In the genomic region with DNA sequence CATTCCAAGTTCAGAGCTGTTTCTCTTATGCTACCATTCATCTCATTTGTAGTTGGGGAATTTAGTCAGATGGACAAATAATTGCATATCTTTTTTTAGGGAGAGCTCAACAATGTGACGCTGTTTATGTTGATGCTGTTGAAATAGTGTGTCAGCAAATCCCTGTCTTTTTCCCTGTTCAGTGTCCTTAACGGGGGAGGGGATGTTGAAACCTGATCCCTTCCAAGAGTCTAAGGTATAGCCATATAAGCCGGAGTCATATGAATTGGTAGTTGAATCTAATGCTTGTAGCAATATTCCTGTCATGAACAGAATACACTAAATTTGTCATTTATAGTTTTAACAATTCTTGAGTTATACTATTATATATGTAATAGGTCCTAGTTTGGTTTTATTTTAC, we compare ENCODE assay signal across 20 cellular contexts.
DNase-seq lines count a peak whose midpoint lies in the region; ATAC-seq, FAIRE-seq and TF ChIP-seq lines count a peak whose summit lies in the region.
"Had no signal": no experiment of that assay in that cellular context is flagged by ENCODE, and none has a peak within 500 bp of the region (broad histone marks: within the 10 kb centered on the region; RNA-seq: fewer than 3 reads in every experiment).

No MANE protein-coding gene starts in this region.

- peaks cover 13% of the 10 kb centered on the region for H3K9me3 Mint-ChIP-seq in CD8-positive, alpha-beta T cell

- H3K36me3 Mint-ChIP-seq in CD8-positive, alpha-beta T cell: no peaks in the 10 kb centered on the region

- H4K20me1 ChIP-seq in PC-3 (ENCODE audit: low read length) (no peaks in the 10 kb centered on the region), keratinocyte (ENCODE audit: control insufficient read depth, extremely low read depth, insufficient read depth, low read length) (no peaks in the 10 kb centered on the region)
- H4K20me1 ChIP-seq: BLaER1 treated with 17β-estradiol and CSF1 and Interleukin-3, amounts not matched to agents 10 nM and 100 nM had no signal

- H3K79me2 ChIP-seq in PC-3 (ENCODE audit: low read length): no peaks in the 10 kb centered on the region
- no peaks in the 10 kb centered on the region for H3K79me2 ChIP-seq in keratinocyte (ENCODE audit: control insufficient read depth, insufficient read depth, low read length)

- H3K4me3 ChIP-seq in PC-3 (ENCODE audit: low read length) (no peak overlapping the region), keratinocyte (ENCODE audit: control insufficient read depth in 2 of 3, extremely low read depth in 1 of 3, insufficient read depth in 2 of 3, low read depth in 1 of 3, low read length in 3 of 3) (no peak overlapping the region)
- no peak overlapping the region for H3K4me3 ChIP-seq in CD8-positive, alpha-beta T cell (ENCODE audit: low read depth, low read length)
- H3K4me3 ChIP-seq: BLaER1 treated with 17β-estradiol and CSF1 and Interleukin-3, amounts not matched to agents 10 nM and 100 nM; GM12878; MG63 had no signal

- ATAC-seq in PC-3 (no peak), HG02588 (IDR thresholded peaks at IDR 0.05; ENCODE audit: unreplicated experiment) (no peak)
- no peak for ATAC-seq in CD8-positive, alpha-beta T cell
- ATAC-seq: GM12878, Right ventricle myocardium inferior had no signal

- H3K27me3 ChIP-seq in PC-3 (ENCODE audit: low read length) (no peaks in the 10 kb centered on the region), keratinocyte (ENCODE audit: control insufficient read depth, extremely low read depth, insufficient read depth, low read length) (no peaks in the 10 kb centered on the region)
- no peaks in the 10 kb centered on the region for H3K27me3 ChIP-seq in CD8-positive, alpha-beta T cell (ENCODE audit: insufficient read depth, low read length)
- H3K27me3 ChIP-seq: BLaER1 treated with 17β-estradiol and CSF1 and Interleukin-3, amounts not matched to agents 10 nM and 100 nM; MG63 had no signal

- no peaks in the 10 kb centered on the region for H3K4me1 Mint-ChIP-seq in CD8-positive, alpha-beta T cell (ENCODE audit: low read depth)

- DNase-seq in DMS53 treated with DMSO at 0.1 percent for 48 hours (lab: John Stamatoyannopoulos, UW; ENCODE audit: unreplicated experiment) (peak; percentile 3), HEK293T (ENCODE audit: extremely low spot score) (peak; percentile 9), PC-3 (peak; percentile 2), keratinocyte (ENCODE audit: low read depth, low spot score) (no peak), iPS-NIHi7 (ENCODE audit: extremely low spot score) (no peak), retina (no peak)
- DNase-seq in CD8-positive, alpha-beta T cell: no peak
- DNase-seq: GF-D8, MG63, NCI-H1048, NCI-H1436 treated with DMSO at 0.1 percent for 48 hours, NCI-H2029, SW 1271 had no signal

- H3K36me3 ChIP-seq in PC-3 (ENCODE audit: low read depth, low read length) (no peaks in the 10 kb centered on the region), keratinocyte (ENCODE audit: control insufficient read depth in 2 of 2, extremely low read depth in 1 of 2, insufficient read depth in 2 of 2, low read length in 2 of 2) (no peaks in the 10 kb centered on the region)
- H3K36me3 ChIP-seq in CD8-positive, alpha-beta T cell (ENCODE audit: insufficient read depth, low read length): no peaks in the 10 kb centered on the region
- H3K36me3 ChIP-seq: BLaER1 treated with 17β-estradiol and CSF1 and Interleukin-3, amounts not matched to agents 10 nM and 100 nM; MG63 had no signal

- no TSS peak for BruUV-seq in PC-3 (replicated peaks; lab: Mats Ljungman, UMichigan)

- H3K27me3 Mint-ChIP-seq in CD8-positive, alpha-beta T cell (ENCODE audit: low read depth): no peaks in the 10 kb centered on the region

- FAIRE-seq in keratinocyte (lab: Jason Lieb, UNC): peak; percentile 53
- FAIRE-seq: D721Med, GM12878, RCC 7860 had no signal

- intact Hi-C loops in PC-3 (cut with micrococcal nuclease): no loop called here
- intact Hi-C loops in CD8-positive, alpha-beta T cell (cut with DNase I, micrococcal nuclease): no loop called here

- dilution Hi-C loops in keratinocyte (cut with MboI; ENCODE audit: extremely low pct_ligation_motif_present, low sequenced_read_pairs): no loop called here

- H3K9me3 ChIP-seq in PC-3 (ENCODE audit: low read length): no peaks in the 10 kb centered on the region
- H3K9me3 ChIP-seq in keratinocyte (ENCODE audit: control insufficient read depth, low read depth, low read length): no peaks in the 10 kb centered on the region
- no peaks in the 10 kb centered on the region for H3K9me3 ChIP-seq in CD8-positive, alpha-beta T cell (ENCODE audit: low read length)
- H3K9me3 ChIP-seq: BLaER1 treated with 17β-estradiol and CSF1 and Interleukin-3, amounts not matched to agents 10 nM and 100 nM; MG63 had no signal

- no peak overlapping the region for H3K4me2 ChIP-seq in PC-3 (ENCODE audit: low read length)
- no peak overlapping the region for H3K4me2 ChIP-seq in keratinocyte (ENCODE audit: control insufficient read depth, extremely low read depth, insufficient read depth, low read depth, low read length)
- H3K4me2 ChIP-seq: BLaER1 treated with 17β-estradiol and CSF1 and Interleukin-3, amounts not matched to agents 10 nM and 100 nM had no signal

- no peaks in the 10 kb centered on the region for H3K9me2 ChIP-seq in PC-3 (replicated peaks; ENCODE audit: low read length)

- no peaks in the 10 kb centered on the region for H3F3A ChIP-seq in PC-3 (ENCODE audit: low read length, unreplicated experiment)

- H3K27ac Mint-ChIP-seq in CD8-positive, alpha-beta T cell: no peak overlapping the region

- POLR2A ChIA-PET in HEK293T (lab: Yijun Ruan, JAX) (no interaction called here), PC-3 (lab: Charles Lee; ENCODE audit: unreplicated experiment) (no interaction called here)
- POLR2A ChIA-PET in CD8-positive, alpha-beta T cell (lab: Charles Lee): interaction anchor here (0.6 kb wide), 1 partner anchor 42 kb away, joined by 3 read pairs; no protein-coding TSS in a partner anchor

- TF ChIP-seq CTCF in PC-3 (conservative IDR thresholded peaks at IDR 0.05; ENCODE audit: low read depth, low read length) (no peak), keratinocyte (optimal IDR thresholded peaks at IDR 0.05 in 1 of 3, IDR thresholded peaks at IDR 0.05 in 1 of 3, conservative IDR thresholded peaks at IDR 0.05 in 1 of 3; ENCODE audit: extremely low read depth in 1 of 3, insufficient read depth in 2 of 3, low read length in 3 of 3) (no peak)
- no peak for TF ChIP-seq CTCF in CD8-positive, alpha-beta T cell (IDR thresholded peaks at IDR 0.05)

- no peak overlapping the region for H3K27ac ChIP-seq in PC-3 (ENCODE audit: low read length)
- H3K27ac ChIP-seq in keratinocyte (ENCODE audit: control insufficient read depth, insufficient read depth, low read length): no peak overlapping the region
- no peak overlapping the region for H3K27ac ChIP-seq in CD8-positive, alpha-beta T cell (ENCODE audit: low read depth, low read length)
- H3K27ac ChIP-seq: BLaER1 treated with 17β-estradiol and CSF1 and Interleukin-3, amounts not matched to agents 10 nM and 100 nM; HL-60 had no signal

- H3K4me1 ChIP-seq in PC-3 (ENCODE audit: insufficient read depth, low read length): no peaks in the 10 kb centered on the region
- H3K4me1 ChIP-seq in keratinocyte (ENCODE audit: control insufficient read depth, extremely low read depth, insufficient read depth, low read length): peaks cover 3% of the 10 kb centered on the region
- H3K4me1 ChIP-seq in CD8-positive, alpha-beta T cell (ENCODE audit: insufficient read depth, low read length): no peaks in the 10 kb centered on the region
- H3K4me1 ChIP-seq: BLaER1 treated with 17β-estradiol and CSF1 and Interleukin-3, amounts not matched to agents 10 nM and 100 nM had no signal

- H3K9me1 ChIP-seq in keratinocyte (ENCODE audit: control insufficient read depth, extremely low read depth, insufficient read depth, low read length): no peaks in the 10 kb centered on the region

- CTCF ChIA-PET in HEK293T (lab: Yijun Ruan, JAX): no interaction called here
- CTCF ChIA-PET in PC-3 (lab: Charles Lee): no interaction called here
- CTCF ChIA-PET in CD8-positive, alpha-beta T cell (lab: Charles Lee): no interaction called here

- no peak overlapping the region for H3K4me3 Mint-ChIP-seq in CD8-positive, alpha-beta T cell

- no peak overlapping the region for H2AFZ ChIP-seq in PC-3 (ENCODE audit: low read length)
- H2AFZ ChIP-seq in keratinocyte (ENCODE audit: control insufficient read depth, low read length): no peak overlapping the region

- H3K9ac ChIP-seq in PC-3 (ENCODE audit: low read length) (no peak overlapping the region), keratinocyte (ENCODE audit: control insufficient read depth, extremely low read depth, insufficient read depth, low read length) (no peak overlapping the region)
- H3K9ac ChIP-seq: BLaER1 treated with 17β-estradiol and CSF1 and Interleukin-3, amounts not matched to agents 10 nM and 100 nM had no signal

TF ChIP-seq in HEK293T, 16 proteins besides CTCF, POLR2A, EP300 and RAD21:
- TF ChIP-seq ARNT (IDR thresholded peaks at IDR 0.05) (no peak), FOXM1 (IDR thresholded peaks at IDR 0.05; ENCODE audit: borderline replicate concordance) (no peak), SP1 (IDR thresholded peaks at IDR 0.05) (no peak), CTBP1 (IDR thresholded peaks at IDR 0.05; ENCODE audit: borderline replicate concordance) (no peak), BHLHE40 (IDR thresholded peaks at IDR 0.05; ENCODE audit: borderline replicate concordance) (no peak), SUZ12 (IDR thresholded peaks at IDR 0.05) (no peak), ELF4 (IDR thresholded peaks at IDR 0.05) (no peak), LEF1 (IDR thresholded peaks at IDR 0.05; ENCODE audit: borderline replicate concordance) (no peak), ZNF384 (IDR thresholded peaks at IDR 0.05) (no peak), NFRKB (IDR thresholded peaks at IDR 0.05) (no peak)
- TF ChIP-seq, protein P1, sequence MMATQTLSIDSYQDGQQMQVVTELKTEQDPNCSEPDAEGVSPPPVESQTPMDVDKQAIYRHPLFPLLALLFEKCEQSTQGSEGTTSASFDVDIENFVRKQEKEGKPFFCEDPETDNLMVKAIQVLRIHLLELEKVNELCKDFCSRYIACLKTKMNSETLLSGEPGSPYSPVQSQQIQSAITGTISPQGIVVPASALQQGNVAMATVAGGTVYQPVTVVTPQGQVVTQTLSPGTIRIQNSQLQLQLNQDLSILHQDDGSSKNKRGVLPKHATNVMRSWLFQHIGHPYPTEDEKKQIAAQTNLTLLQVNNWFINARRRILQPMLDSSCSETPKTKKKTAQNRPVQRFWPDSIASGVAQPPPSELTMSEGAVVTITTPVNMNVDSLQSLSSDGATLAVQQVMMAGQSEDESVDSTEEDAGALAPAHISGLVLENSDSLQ (IDR thresholded peaks at IDR 0.05): no peak

Comparison
In these comparisons a context has a peak if more than half of its experiments do, and no peak if none do; other contexts are left out.
1. DNase-seq: peak in DMS53 treated with DMSO at 0.1 percent for 48 hours (single experiment), HEK293T (single experiment) and PC-3 (single experiment); none in keratinocyte (single experiment), iPS-NIHi7 (single experiment), CD8-positive, alpha-beta T cell (0 of 7) and retina (single experiment).